Comparison of ENCODE assay signal across 9 cellular contexts in the genomic region with DNA sequence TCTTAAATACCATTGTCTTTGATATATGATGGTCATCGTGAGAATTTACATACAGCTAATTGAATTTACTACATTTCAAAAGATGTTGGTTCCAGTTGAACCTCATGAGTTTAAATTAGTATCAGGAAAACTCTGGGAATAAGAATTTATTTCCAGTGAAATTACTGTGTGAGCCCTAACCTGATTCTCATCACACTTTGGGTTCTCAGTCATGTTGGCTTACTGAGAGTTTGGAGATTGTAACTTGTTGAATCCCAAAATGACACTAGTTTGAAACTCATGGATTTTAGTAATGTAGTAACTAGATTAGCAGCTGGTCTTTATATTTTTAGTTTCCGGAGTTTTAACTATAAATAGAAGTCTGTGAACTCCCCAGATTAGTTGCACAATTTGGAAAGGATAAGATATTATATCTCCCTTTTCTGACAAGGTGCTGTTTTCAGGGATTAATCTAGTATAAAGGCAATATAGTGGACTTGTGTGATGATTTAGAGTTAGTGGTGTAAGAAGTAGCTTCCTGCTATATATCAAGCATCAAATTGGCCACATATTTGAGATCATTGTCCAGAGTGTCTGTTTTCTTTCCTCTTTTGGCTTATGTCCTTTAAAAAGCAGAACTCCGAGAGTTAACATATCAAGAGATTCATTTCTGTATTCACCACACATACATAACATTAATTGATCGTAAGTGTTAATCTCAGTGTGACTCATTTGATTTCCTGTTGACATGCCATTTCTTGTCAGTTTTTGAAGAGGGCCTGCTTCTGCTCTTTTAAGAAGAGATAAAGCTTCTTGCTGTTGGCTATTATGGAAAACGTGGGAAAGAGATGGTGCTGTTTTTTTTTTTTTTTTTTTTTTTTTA. TPM values are rescaled to one million over a fixed set of nuclear protein-coding genes. Genes with fewer than 3 reads are reported as not detected.
DNase-seq lines count a peak whose midpoint lies in the region; ATAC-seq and TF ChIP-seq lines count a peak whose summit lies in the region.
"Had no signal": no experiment of that assay in that cellular context is flagged by ENCODE, and none has a peak within 500 bp of the region (broad histone marks: within the 10 kb centered on the region; RNA-seq: fewer than 3 reads in every experiment).

No MANE protein-coding gene starts in this region.

- H3K9me3 ChIP-seq in DOHH2 (ENCODE audit: control insufficient read depth, insufficient read depth, low read length) (no peaks in the 10 kb centered on the region), osteoblast (ENCODE audit: low read depth, low read length) (no peaks in the 10 kb centered on the region)

- no peak overlapping the region for H2AFZ ChIP-seq in osteoblast (ENCODE audit: low read length)

- peaks cover 7% of the 10 kb centered on the region for H3K4me1 Mint-ChIP-seq in progenitor cell of endocrine pancreas (ENCODE audit: low read depth)

- no peak overlapping the region for H3K4me3 Mint-ChIP-seq in progenitor cell of endocrine pancreas (ENCODE audit: low read depth)

- H3F3A ChIP-seq in DOHH2 (ENCODE audit: control insufficient read depth, insufficient read depth) = peaks cover 16% of the 10 kb centered on the region

- H3K4me3 ChIP-seq in DOHH2 (ENCODE audit: low read length) (peak overlapping the region; percentile 22), dorsolateral prefrontal cortex (peak overlapping the region in 2 of 59 donors; percentile 8 to 25), osteoblast (ENCODE audit: insufficient read depth, low read length) (no peak overlapping the region)

- H3K9me2 ChIP-seq in DOHH2 (replicated peaks; ENCODE audit: control insufficient read depth, low read length) = no peaks in the 10 kb centered on the region

- no peaks in the 10 kb centered on the region for H3K9me3 Mint-ChIP-seq in progenitor cell of endocrine pancreas (ENCODE audit: low read depth)

- H3K36me3 ChIP-seq in DOHH2 (ENCODE audit: control insufficient read depth, low read length) (peaks cover 86% of the 10 kb centered on the region), osteoblast (ENCODE audit: insufficient read depth, low read length) (peaks cover 36% of the 10 kb centered on the region)

- intact Hi-C loops in dorsolateral prefrontal cortex (cut with DNase I) = no loop called here
- intact Hi-C loops in left colon (cut with DNase I, micrococcal nuclease) = no loop called here

- peak overlapping the region; percentile 42 for H3K4me2 ChIP-seq in DOHH2 (ENCODE audit: low read length)
- peak overlapping the region; percentile 93 for H3K4me2 ChIP-seq in osteoblast (ENCODE audit: insufficient read depth, low read length)

- peaks cover 48% of the 10 kb centered on the region for H3K4me1 ChIP-seq in DOHH2 (ENCODE audit: control insufficient read depth, low read length)
- peaks cover 29% of the 10 kb centered on the region for H3K4me1 ChIP-seq in osteoblast (ENCODE audit: insufficient read depth, low read length)

- no peaks in the 10 kb centered on the region for H3K27me3 ChIP-seq in DOHH2 (ENCODE audit: control insufficient read depth, low read length)
- no peaks in the 10 kb centered on the region for H3K27me3 ChIP-seq in dorsolateral prefrontal cortex
- H3K27me3 ChIP-seq in osteoblast (ENCODE audit: insufficient read depth, low read length) = no peaks in the 10 kb centered on the region

- ATAC-seq in left colon (no peak), GM18909 (IDR thresholded peaks at IDR 0.05; ENCODE audit: poor library complexity, unreplicated experiment) (no peak)

- H3K27ac ChIP-seq in DOHH2 (ENCODE audit: low read depth, low read length) = peak overlapping the region; percentile 18
- peak overlapping the region in 50 of 59 donors; percentile 1 to 86 (median 50) for H3K27ac ChIP-seq in dorsolateral prefrontal cortex
- H3K27ac ChIP-seq in osteoblast (ENCODE audit: low read depth, low read length) = peak overlapping the region; percentile 81
- H3K27ac ChIP-seq: VCaP had no signal

- TF ChIP-seq CTCF in DOHH2 (IDR thresholded peaks at IDR 0.05; ENCODE audit: low read depth, low read length, poor library complexity, severe bottlenecking) = no peak
- TF ChIP-seq CTCF in dorsolateral prefrontal cortex (IDR thresholded peaks at IDR 0.05 in 54 of 56, conservative IDR thresholded peaks at IDR 0.05 in 2 of 56; ENCODE audit: low read depth in 1 of 56, partially characterized antibody in 56 of 56) = no peak
- no peak for TF ChIP-seq CTCF in osteoblast (IDR thresholded peaks at IDR 0.05; ENCODE audit: extremely low read depth, low read depth, low read length)
- no peak for TF ChIP-seq CTCF in progenitor cell of endocrine pancreas (IDR thresholded peaks at IDR 0.05; ENCODE audit: unreplicated experiment)

- no peak overlapping the region for H3K27ac Mint-ChIP-seq in progenitor cell of endocrine pancreas

- H3K79me2 ChIP-seq in DOHH2 (ENCODE audit: control insufficient read depth, low read length) (peaks cover 84% of the 10 kb centered on the region), osteoblast (ENCODE audit: insufficient read depth, low read length) (peaks cover 89% of the 10 kb centered on the region)

- H3K27me3 Mint-ChIP-seq in progenitor cell of endocrine pancreas = no peaks in the 10 kb centered on the region

- H3K36me3 Mint-ChIP-seq in progenitor cell of endocrine pancreas (ENCODE audit: insufficient read depth) = peaks cover 13% of the 10 kb centered on the region

- DNase-seq in OCI-M1 (lab: John Stamatoyannopoulos, UW) (peak; percentile 89), dorsolateral prefrontal cortex (no peak), osteoblast (ENCODE audit: insufficient read length, low spot score, missing footprints) (no peak), ecto neural progenitor cell (ENCODE audit: low spot score) (no peak), left colon (no peak), progenitor cell of endocrine pancreas (ENCODE audit: low spot score, unreplicated experiment) (no peak)

- H4K20me1 ChIP-seq in DOHH2 (ENCODE audit: control insufficient read depth, insufficient read depth, low read depth, low read length) (peaks cover 10% of the 10 kb centered on the region), osteoblast (ENCODE audit: insufficient read depth, low read length) (peaks cover 15% of the 10 kb centered on the region)

RNA-seq across cellular contexts. Expression of a gene that starts 15.7 kb away (rescaled TPM):
- total RNA-seq in dorsolateral prefrontal cortex (100 to 1,000 TPM in 108 of 120 experiments, 10 to 100 TPM in 12; 75.7 to 174 (median 133) TPM), osteoblast (95.9 and 102 TPM in 2 replicates), left colon (100 to 1,000 TPM; 167 to 191 TPM), progenitor cell of endocrine pancreas (119 and 124 TPM in 2 replicates)

RNA-seq across cellular contexts. Expression of a gene that starts 18.4 kb away (rescaled TPM):
- total RNA-seq in dorsolateral prefrontal cortex (100 to 1,000 TPM; 136 to 273 (median 172) TPM), osteoblast (47.8 and 53.9 TPM in 2 replicates), left colon (10 to 100 TPM; 44.7 to 64.3 TPM), progenitor cell of endocrine pancreas (45.7 and 53.3 TPM in 2 replicates)

Comparison
In these comparisons a context has a peak if more than half of its experiments do, and no peak if none do; other contexts are left out.
1. H3K27ac ChIP-seq: peak in every context shown above with its lines; median percentile 81 in osteoblast; 50 in dorsolateral prefrontal cortex; 18 in DOHH2.